8 cellular contexts compared by ENCODE assay signal in genomic region chr11:75946531-75947530, GRCh38.
DNase-seq lines count a peak whose midpoint lies in the region; ATAC-seq and TF ChIP-seq lines count a peak whose summit lies in the region.

No MANE protein-coding gene starts in this region.

- H3K27ac ChIP-seq in C4-2B (peak overlapping the region; percentile 58), KOPT-K1 (ENCODE audit: low read depth, low read length, poor library complexity, severe bottlenecking) (peak overlapping the region; percentile 14), left lung (no peak overlapping the region)

- DNase-seq in amniotic epithelial cell (ENCODE audit: low read depth): peak; percentile 39
- no peak for DNase-seq in left lung
- DNase-seq in endothelial cell (ENCODE audit: low spot score): no peak
- no peak for DNase-seq in activated effector memory CD4-positive, alpha-beta T cell treated with anti-CD3 and anti-CD28 coated beads, Interleukin-2, amount 50 U/mL, for 16 hours

- TF ChIP-seq CTCF in C4-2B (conservative IDR thresholded peaks at IDR 0.05): no peak
- TF ChIP-seq CTCF in left lung (IDR thresholded peaks at IDR 0.05): no peak
- TF ChIP-seq CTCF in endothelial cell (IDR thresholded peaks at IDR 0.05; ENCODE audit: unreplicated experiment): no peak

- H3K27me3 Mint-ChIP-seq in endothelial cell (ENCODE audit: unreplicated experiment): no peaks in the 10 kb centered on the region

- H3K9me3 ChIP-seq in KOPT-K1 (ENCODE audit: insufficient read depth, low read length, poor library complexity, severe bottlenecking): no peaks in the 10 kb centered on the region
- no peaks in the 10 kb centered on the region for H3K9me3 ChIP-seq in left lung

- ATAC-seq in left lung (peak; percentile 70), HG02840 (IDR thresholded peaks at IDR 0.05; ENCODE audit: low FRiP score, unreplicated experiment) (no peak), GM21717 (IDR thresholded peaks at IDR 0.05; ENCODE audit: unreplicated experiment) (no peak)

- H3K4me3 ChIP-seq in left lung: no peak overlapping the region

- H3K27ac Mint-ChIP-seq in endothelial cell (ENCODE audit: unreplicated experiment): no peak overlapping the region

- H3K4me3 Mint-ChIP-seq in endothelial cell (ENCODE audit: unreplicated experiment): no peak overlapping the region

- no peaks in the 10 kb centered on the region for H3K9me3 Mint-ChIP-seq in endothelial cell (ENCODE audit: unreplicated experiment)

- H3K36me3 Mint-ChIP-seq in endothelial cell (ENCODE audit: low read depth, unreplicated experiment): no peaks in the 10 kb centered on the region

- no peaks in the 10 kb centered on the region for H3K27me3 ChIP-seq in left lung

- peaks cover 4% of the 10 kb centered on the region for H3K4me1 Mint-ChIP-seq in endothelial cell (ENCODE audit: unreplicated experiment)

- H3K36me3 ChIP-seq in KOPT-K1 (ENCODE audit: insufficient read depth, low read length) (no peaks in the 10 kb centered on the region), left lung (no peaks in the 10 kb centered on the region)

- H3K4me1 ChIP-seq in left lung: peaks cover 8 to 15% of the 10 kb centered on the region in 2 donors

- intact Hi-C loops in left lung (cut with DNase I): no loop called here

Comparison
In these comparisons a context has a peak if more than half of its experiments do, and no peak if none do; other contexts are left out.
1. H3K27ac ChIP-seq: peak in C4-2B (single experiment) and KOPT-K1 (single experiment); none in left lung (0 of 2).